8 cellular contexts compared by ENCODE assay signal in genomic region chr17:59361916-59362810, GRCh38. TPM values are rescaled to one million over a fixed set of nuclear protein-coding genes. Genes with fewer than 3 reads are reported as not detected.
DNase-seq lines count a peak whose midpoint lies in the region; ATAC-seq and TF ChIP-seq lines count a peak whose summit lies in the region.

No MANE protein-coding gene starts in this region.

- H2AFZ ChIP-seq in smooth muscle cell (ENCODE audit: low read depth): no peak overlapping the region

- H3K27ac Mint-ChIP-seq in activated T-cell treated with anti-CD3 and anti-CD28 coated beads, Interleukin-2, amount 50 U/mL, for 24 hours: peak overlapping the region; percentile 97
- H3K27ac Mint-ChIP-seq in WTC11: no peak overlapping the region

- peak overlapping the region; percentile 53 for H3K9ac ChIP-seq in smooth muscle cell (ENCODE audit: low read depth)

- TF ChIP-seq POLR2A in lower leg skin (IDR thresholded peaks at IDR 0.05): no peak

- H3K36me3 Mint-ChIP-seq in activated T-cell treated with anti-CD3 and anti-CD28 coated beads, Interleukin-2, amount 50 U/mL, for 24 hours (ENCODE audit: low read depth): peaks cover under 1% of the 10 kb centered on the region
- no peaks in the 10 kb centered on the region; the same call in 1 of the 2 replicates for H3K36me3 Mint-ChIP-seq in WTC11

- peak overlapping the region; percentile 79 for H3K4me2 ChIP-seq in smooth muscle cell

- peak; percentile 19 for DNase-seq in stimulated activated CD8-positive, alpha-beta memory T cell treated with anti-CD3 and anti-CD28 coated beads, Interleukin-12 subunit alpha, Interleukin-12 subunit beta, amount 100 ng/mL, for 1 hour (ENCODE audit: low read depth)
- DNase-seq in stimulated activated CD8-positive, alpha-beta memory T cell treated with anti-CD3 and anti-CD28 coated beads, Interleukin-4, amount 100 ng/mL, for 48 hours: no peak
- DNase-seq in HS-5 (ENCODE audit: low read depth): peak; percentile 77
- DNase-seq in activated T-cell treated with anti-CD3 and anti-CD28 coated beads, Interleukin-2, amount 50 U/mL, for 24 hours: peak; percentile 49
- peak; percentile 96 for DNase-seq in fibroblast of mammary gland (ENCODE audit: low read depth)
- no peak for DNase-seq in smooth muscle cell (lab: John Stamatoyannopoulos, UW; ENCODE audit: unreplicated experiment)
- DNase-seq in lower leg skin (ENCODE audit: low spot score in 2 of 2): no peak
- DNase-seq in WTC11 (ENCODE audit: low spot score): no peak

- H3K27ac ChIP-seq in smooth muscle cell (ENCODE audit: low read depth): peak overlapping the region; percentile 91

- peaks cover 89% of the 10 kb centered on the region for H3K4me1 Mint-ChIP-seq in activated T-cell treated with anti-CD3 and anti-CD28 coated beads, Interleukin-2, amount 50 U/mL, for 24 hours (ENCODE audit: low read depth)
- H3K4me1 Mint-ChIP-seq in WTC11: peaks cover 37% of the 10 kb centered on the region

- no peak for TF ChIP-seq CTCF in fibroblast of mammary gland (conservative IDR thresholded peaks at IDR 0.05; ENCODE audit: control insufficient read depth, insufficient read depth, low read depth, low read length)
- no peak for TF ChIP-seq CTCF in smooth muscle cell (IDR thresholded peaks at IDR 0.05; ENCODE audit: borderline replicate concordance, insufficient read depth, poor library complexity, severe bottlenecking)
- no peak for TF ChIP-seq CTCF in lower leg skin (IDR thresholded peaks at IDR 0.05)
- no peak for TF ChIP-seq CTCF in WTC11 (IDR thresholded peaks at IDR 0.05)

- POLR2A ChIA-PET in WTC11 (lab: Charles Lee): interaction anchor here (0.7 kb wide), 1 partner anchor 26 kb away, joined by 4 read pairs; no protein-coding TSS in a partner anchor

- no peaks in the 10 kb centered on the region for H3K36me3 ChIP-seq in smooth muscle cell (ENCODE audit: low read depth)

- H3K27me3 Mint-ChIP-seq in activated T-cell treated with anti-CD3 and anti-CD28 coated beads, Interleukin-2, amount 50 U/mL, for 24 hours: no peaks in the 10 kb centered on the region
- no peaks in the 10 kb centered on the region for H3K27me3 Mint-ChIP-seq in WTC11 (ENCODE audit: low read depth)

- H3K27me3 ChIP-seq in smooth muscle cell (ENCODE audit: low read depth): no peaks in the 10 kb centered on the region

- peaks cover 56% of the 10 kb centered on the region for H3K4me1 ChIP-seq in smooth muscle cell (ENCODE audit: low read depth)

- H3K79me2 ChIP-seq in smooth muscle cell (ENCODE audit: low read depth): peaks cover 15% of the 10 kb centered on the region

- H3K4me3 Mint-ChIP-seq in activated T-cell treated with anti-CD3 and anti-CD28 coated beads, Interleukin-2, amount 50 U/mL, for 24 hours: peak overlapping the region; percentile 64
- H3K4me3 Mint-ChIP-seq in WTC11: no peak overlapping the region

- no peaks in the 10 kb centered on the region for H4K20me1 ChIP-seq in smooth muscle cell (ENCODE audit: low read depth)

- no peaks in the 10 kb centered on the region for H3K9me3 ChIP-seq in smooth muscle cell (replicated peaks; ENCODE audit: low read depth)

- no peak overlapping the region for H3K4me3 ChIP-seq in fibroblast of mammary gland (ENCODE audit: control insufficient read depth, low read depth, low read length)
- peak overlapping the region; percentile 12 for H3K4me3 ChIP-seq in smooth muscle cell
- H3K4me3 ChIP-seq in lower leg skin (ENCODE audit: low read depth, poor library complexity, severe bottlenecking): no peak overlapping the region

- H3K9me3 Mint-ChIP-seq in activated T-cell treated with anti-CD3 and anti-CD28 coated beads, Interleukin-2, amount 50 U/mL, for 24 hours: no peaks in the 10 kb centered on the region
- H3K9me3 Mint-ChIP-seq in WTC11: no peaks in the 10 kb centered on the region

- intact Hi-C loops in lower leg skin (cut with DNase I; ENCODE audit: low total_unique reads): no loop called here

- 27% methylated on average over 7 of the region's 7 CpGs for WGBS in smooth muscle cell (ENCODE audit: low lambda C conversion rate)
- 36 to 42% methylated on average over 7 of the region's 7 CpGs for WGBS in lower leg skin, 2 donors

- no peak for ATAC-seq in WTC11

- CTCF ChIA-PET in WTC11 (lab: Charles Lee): interaction anchor here (1.5 kb wide), 1 partner anchor 32 kb away, joined by 4 read pairs; no protein-coding TSS in a partner anchor

- peaks cover 20% of the 10 kb centered on the region for H3F3A ChIP-seq in smooth muscle cell (ENCODE audit: low read depth)

TF ChIP-seq in WTC11, 78 proteins besides CTCF, POLR2A, EP300 and RAD21:
- TF ChIP-seq TCF7 (CRISPR knock-in tag; IDR thresholded peaks at IDR 0.05; ENCODE audit: low read depth) (no peak), CDX4 (CRISPR knock-in tag; IDR thresholded peaks at IDR 0.05; ENCODE audit: borderline replicate concordance) (no peak), NR1H2 (CRISPR knock-in tag; IDR thresholded peaks at IDR 0.05) (no peak)

RNA-seq across cellular contexts. Expression of gene YPEL2, which starts 30.7 kb away (rescaled TPM):
- total RNA-seq in smooth muscle cell: 8.0 and 9.6 TPM in 2 replicates
- 4.0 and 8.2 TPM in 2 replicates for polyA plus RNA-seq in smooth muscle cell
- total RNA-seq in lower leg skin: 10 to 100 TPM; 20.6 to 33.1 (median 26.9) TPM
- 2.2 to 3.1 TPM (median 2.5 TPM) in 3 replicates for total RNA-seq in WTC11 (2021)

Comparison
In these comparisons a context has a peak if more than half of its experiments do, and no peak if none do; other contexts are left out.
1. DNase-seq: peak in stimulated activated CD8-positive, alpha-beta memory T cell treated with anti-CD3 and anti-CD28 coated beads, Interleukin-12 subunit alpha, Interleukin-12 subunit beta, amount 100 ng/mL, for 1 hour (single experiment), HS-5 (single experiment), activated T-cell treated with anti-CD3 and anti-CD28 coated beads, Interleukin-2, amount 50 U/mL, for 24 hours (single experiment) and fibroblast of mammary gland (single experiment); none in stimulated activated CD8-positive, alpha-beta memory T cell treated with anti-CD3 and anti-CD28 coated beads, Interleukin-4, amount 100 ng/mL, for 48 hours (single experiment), smooth muscle cell (single experiment), lower leg skin (0 of 2) and WTC11 (single experiment).